8 cellular contexts compared by ENCODE assay signal in the genomic region with DNA sequence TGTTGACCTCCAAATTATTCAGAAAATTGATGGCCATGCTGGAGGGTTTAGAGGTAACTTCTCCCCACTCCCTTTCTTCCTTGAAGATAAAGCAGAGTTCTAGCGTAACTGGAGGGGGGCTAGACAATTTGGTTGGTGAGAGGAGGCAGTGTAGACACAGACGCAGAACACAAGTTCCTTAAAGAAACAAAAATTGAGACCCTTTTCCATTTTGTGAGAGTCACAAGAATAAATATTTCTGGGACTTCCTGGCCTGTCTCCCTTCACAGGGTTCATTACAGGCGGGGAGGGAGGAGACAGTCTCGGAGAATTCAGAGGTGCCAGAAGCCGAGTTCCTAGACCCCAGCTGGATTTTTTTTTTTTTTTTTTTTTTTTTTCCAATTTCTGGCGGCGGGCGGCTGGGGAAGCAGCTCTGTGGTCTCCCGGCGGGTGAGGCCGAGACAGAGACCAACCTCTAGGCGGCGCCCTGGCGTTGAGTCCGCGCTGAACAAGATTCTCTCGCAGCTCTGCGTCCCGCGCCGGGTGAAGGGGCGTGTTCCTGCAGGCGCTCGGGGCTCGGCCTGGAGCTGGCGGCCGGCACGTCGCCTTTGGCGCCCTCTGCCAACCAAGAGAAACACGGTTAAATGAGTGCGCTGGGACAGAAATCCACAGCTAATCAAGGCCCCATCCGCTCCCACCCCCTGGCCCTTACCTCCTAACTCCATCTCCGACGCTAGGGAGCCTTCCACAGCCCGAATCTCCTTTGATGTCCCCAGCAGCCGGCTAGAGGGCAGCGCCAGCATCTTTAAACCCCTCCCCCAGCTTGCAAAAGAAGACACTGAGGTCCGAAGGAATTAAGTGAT. TPM values are rescaled to one million over a fixed set of nuclear protein-coding genes. Genes with fewer than 3 reads are reported as not detected.
A peak's percentile ranks its signal among the peaks of the same experiment; 100 is the strongest.
DNase-seq lines count a peak whose midpoint lies in the region; ATAC-seq and FAIRE-seq lines count a peak whose summit lies in the region.

No MANE protein-coding gene starts in this region.

- CTCF ChIA-PET in activated naive CD4-positive, alpha-beta T cell treated with anti-CD3 and anti-CD28 coated beads for 36 hours (lab: Charles Lee) = interaction anchor here (0.6 to 4.6 kb wide), 25 partner anchors 10 to 467 kb away, joined by 3 to 29 read pairs (median 4); partner anchors contain the start of genes ATP5MC1, HOXB8 and HOXB9

- H3K4me3 Mint-ChIP-seq in activated naive CD4-positive, alpha-beta T cell treated with anti-CD3 and anti-CD28 coated beads for 36 hours = peak overlapping the region; percentile 22

- peak; percentile 40 for DNase-seq in DMS 273 treated with DMSO at 0.1 percent for 48 hours (lab: John Stamatoyannopoulos, UW)
- DNase-seq in RCC 7860 (ENCODE audit: low spot score) = peak; percentile 56
- peak; percentile 85 for DNase-seq in activated naive CD4-positive, alpha-beta T cell treated with anti-CD3 and anti-CD28 coated beads for 36 hours
- peak; percentile 63 to 81 (median 81) for DNase-seq in right cardiac atrium
- peak; percentile 42 to 75 (median 58) for DNase-seq in stimulated activated CD4-positive, alpha-beta T cell treated with anti-CD3 and anti-CD28 coated beads, Interleukin-1b, Interleukin-23, amount 100 ng/mL, for 24 hours (ENCODE audit: low read depth in 4 of 4, low spot score in 1 of 4)
- no peak for DNase-seq in NCI-H345 treated with DMSO at 0.1 percent for 48 hours (lab: John Stamatoyannopoulos, UW; ENCODE audit: unreplicated experiment)

- H3K4me1 Mint-ChIP-seq in activated naive CD4-positive, alpha-beta T cell treated with anti-CD3 and anti-CD28 coated beads for 36 hours (ENCODE audit: low read depth) = peaks cover 10% of the 10 kb centered on the region

- H3K36me3 Mint-ChIP-seq in activated naive CD4-positive, alpha-beta T cell treated with anti-CD3 and anti-CD28 coated beads for 36 hours (ENCODE audit: low read depth) = no peaks in the 10 kb centered on the region

- no peak overlapping the region for H3K27ac ChIP-seq in right cardiac atrium (ENCODE audit: low read length)

- H3K27ac Mint-ChIP-seq in activated naive CD4-positive, alpha-beta T cell treated with anti-CD3 and anti-CD28 coated beads for 36 hours = no peak overlapping the region

- H3K9me3 Mint-ChIP-seq in activated naive CD4-positive, alpha-beta T cell treated with anti-CD3 and anti-CD28 coated beads for 36 hours = no peaks in the 10 kb centered on the region

- no peak for FAIRE-seq in RCC 7860 (lab: Jason Lieb, UNC)

- peaks cover 4% of the 10 kb centered on the region for H3K27me3 ChIP-seq in right cardiac atrium (ENCODE audit: control insufficient read depth, insufficient read depth)

- WGBS in right cardiac atrium = 4% methylated on average over 39 of the region's 39 CpGs

- peaks cover 89% of the 10 kb centered on the region for H3K27me3 Mint-ChIP-seq in activated naive CD4-positive, alpha-beta T cell treated with anti-CD3 and anti-CD28 coated beads for 36 hours (ENCODE audit: low read depth)

- no peaks in the 10 kb centered on the region for H3K9me3 ChIP-seq in right cardiac atrium (ENCODE audit: control insufficient read depth, low read length)

- intact Hi-C loops in activated naive CD4-positive, alpha-beta T cell treated with anti-CD3 and anti-CD28 coated beads for 36 hours (cut with micrococcal nuclease) = no loop called here
- intact Hi-C loops in right cardiac atrium (cut with DNase I) = no loop called here

- H3K4me1 ChIP-seq in right cardiac atrium (ENCODE audit: control insufficient read depth, insufficient read depth, low read length) = no peaks in the 10 kb centered on the region

- ATAC-seq in HG03354 (IDR thresholded peaks at IDR 0.05; ENCODE audit: poor library complexity, severe bottlenecking, unreplicated experiment) (peak; percentile 47), right cardiac atrium (peak; percentile 56 to 59), GM21737 (IDR thresholded peaks at IDR 0.05; ENCODE audit: unreplicated experiment) (no peak)

- no peak overlapping the region for H3K4me3 ChIP-seq in right cardiac atrium (ENCODE audit: low read length)

RNA-seq across cellular contexts. Expression of gene HOXB9, which starts 10.2 kb away (rescaled TPM):
- total RNA-seq in activated naive CD4-positive, alpha-beta T cell treated with anti-CD3 and anti-CD28 coated beads for 36 hours = 1 to 10 TPM; 6.7 to 6.9 TPM
- total RNA-seq in right cardiac atrium = not detected
- polyA plus RNA-seq in right cardiac atrium = 0.02 TPM

RNA-seq across cellular contexts. Expression of gene HOXB8, which starts 21.3 kb away (rescaled TPM):
- total RNA-seq in activated naive CD4-positive, alpha-beta T cell treated with anti-CD3 and anti-CD28 coated beads for 36 hours = not detected
- not detected for total RNA-seq in right cardiac atrium
- not detected for polyA plus RNA-seq in right cardiac atrium

RNA-seq across cellular contexts. Expression of gene HOXB7, which starts 25.6 kb away (rescaled TPM):
- under 1 TPM in 1 of 2 experiments, not detected in 1; 0.29 TPM for total RNA-seq in activated naive CD4-positive, alpha-beta T cell treated with anti-CD3 and anti-CD28 coated beads for 36 hours
- total RNA-seq in right cardiac atrium = under 1 TPM; 0.50 to 0.80 (median 0.59) TPM
- polyA plus RNA-seq in right cardiac atrium = 0.48 TPM

RNA-seq across cellular contexts. Expression of gene HOXB6, which starts 31.6 kb away (rescaled TPM):
- not detected for total RNA-seq in activated naive CD4-positive, alpha-beta T cell treated with anti-CD3 and anti-CD28 coated beads for 36 hours
- total RNA-seq in right cardiac atrium = 1 to 10 TPM in 2 of 4 donors, under 1 TPM in 2; 0.74 to 1.8 (median 1.0) TPM
- polyA plus RNA-seq in right cardiac atrium = 1.1 TPM

RNA-seq across cellular contexts. Expression of gene HOXB5, which starts 42.8 kb away (rescaled TPM):
- total RNA-seq in activated naive CD4-positive, alpha-beta T cell treated with anti-CD3 and anti-CD28 coated beads for 36 hours = not detected
- under 1 TPM in 3 of 4 donors, not detected in 1; 0.12 to 0.37 (median 0.14) TPM for total RNA-seq in right cardiac atrium
- 0.14 TPM for polyA plus RNA-seq in right cardiac atrium

Comparison
In these comparisons a context has a peak if more than half of its experiments do, and no peak if none do; other contexts are left out.
1. RNA of gene HOXB9, which starts 10.2 kb away (total RNA-seq): 6.7 to 6.9 TPM in activated naive CD4-positive, alpha-beta T cell treated with anti-CD3 and anti-CD28 coated beads for 36 hours; not detected in right cardiac atrium; every median in the first group is over 4 times any median in the second.